10 cellular contexts compared by ENCODE assay signal in the genomic region with DNA sequence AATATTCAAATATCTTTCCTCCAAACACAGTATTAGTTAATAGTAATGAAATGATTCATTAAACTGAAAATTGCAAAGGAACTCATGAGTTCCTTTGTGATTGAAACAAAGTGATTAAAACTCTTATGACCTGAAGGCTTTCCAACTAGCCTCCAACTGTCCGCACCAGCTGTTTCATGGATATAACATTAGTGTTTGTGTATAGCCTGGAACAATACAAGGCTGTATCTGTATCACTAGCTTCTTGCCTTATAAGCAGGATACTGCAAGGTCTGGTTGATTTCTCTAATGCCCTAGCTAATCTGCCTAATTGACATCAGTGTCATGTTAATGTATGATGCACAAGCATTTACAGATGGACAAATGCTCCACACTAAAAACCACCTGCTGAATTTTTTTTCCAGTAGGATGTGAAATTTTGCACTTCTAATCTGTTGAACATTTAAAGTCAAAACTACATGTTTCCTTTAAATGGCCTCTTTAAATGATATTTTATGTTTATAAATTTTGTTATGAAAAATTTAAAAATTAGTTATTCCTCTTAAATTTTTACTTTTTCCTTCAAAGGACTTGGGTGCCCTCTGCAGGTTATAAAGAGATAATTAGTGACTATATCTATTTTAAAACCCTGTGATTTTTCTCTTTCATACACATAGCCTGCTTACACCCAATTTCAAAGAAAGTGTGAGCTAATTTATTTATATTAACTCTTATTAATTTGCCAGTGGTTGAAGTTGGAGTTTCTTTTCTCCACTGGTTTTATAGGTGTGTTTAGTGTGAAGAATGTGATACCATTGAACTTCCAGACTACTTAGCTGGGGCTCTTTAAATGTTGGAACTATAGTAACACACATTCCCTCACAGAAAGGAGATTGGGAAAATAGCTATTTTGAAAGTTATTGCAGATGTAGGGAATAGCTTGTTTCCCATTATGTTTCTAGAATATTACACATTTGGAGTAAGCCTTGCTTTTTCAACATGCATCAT. TPM values are rescaled to one million over a fixed set of nuclear protein-coding genes. Genes with fewer than 3 reads are reported as not detected.
A peak's percentile ranks its signal among the peaks of the same experiment; 100 is the strongest.
DNase-seq lines count a peak whose midpoint lies in the region; ATAC-seq and TF ChIP-seq lines count a peak whose summit lies in the region.
"Had no signal": no experiment of that assay in that cellular context is flagged by ENCODE, and none has a peak within 500 bp of the region (broad histone marks: within the 10 kb centered on the region; RNA-seq: fewer than 3 reads in every experiment).

No MANE protein-coding gene starts in this region.

- H3K36me3 ChIP-seq in KMS-11 (ENCODE audit: insufficient read depth) (no peaks in the 10 kb centered on the region), adipocyte (ENCODE audit: control insufficient read depth, insufficient read depth, low read length, severe bottlenecking) (peaks cover 13% of the 10 kb centered on the region), kidney epithelial cell (ENCODE audit: control insufficient read depth, insufficient read depth, low read length) (no peaks in the 10 kb centered on the region), uterus (no peaks in the 10 kb centered on the region), gastroesophageal sphincter (peaks cover 0 to 32% of the 10 kb centered on the region in 2 donors)

- DNase-seq in adipocyte (ENCODE audit: low read depth) (peak; percentile 68), kidney epithelial cell (ENCODE audit: low read depth) (no peak), uterus (no peak), GM20000 (ENCODE audit: low spot score) (no peak)
- DNase-seq: NCI-H2081; stimulated activated naive CD4-positive, alpha-beta T cell treated with Interleukin-2 at 50 U/mL for 16 hours had no signal

- no peak overlapping the region for H3K9ac ChIP-seq in KMS-11
- no peak overlapping the region for H3K9ac ChIP-seq in adipocyte (ENCODE audit: low read length)

- H3K4me2 ChIP-seq in KMS-11 = no peak overlapping the region

- H4K20me1 ChIP-seq in KMS-11 (ENCODE audit: insufficient read depth) = no peaks in the 10 kb centered on the region

- no peak for ATAC-seq in gastroesophageal sphincter
- no peak for ATAC-seq in HG02973 (IDR thresholded peaks at IDR 0.05; ENCODE audit: unreplicated experiment)

- TF ChIP-seq POLR2A in uterus (IDR thresholded peaks at IDR 0.05) = no peak
- TF ChIP-seq POLR2A in gastroesophageal sphincter (IDR thresholded peaks at IDR 0.05) = no peak

- no peak for TF ChIP-seq EP300 in gastroesophageal sphincter (IDR thresholded peaks at IDR 0.05)

- intact Hi-C loops in uterus (cut with DNase I; ENCODE audit: low total_unique reads) = no loop called here

- TF ChIP-seq CTCF in C4-2B (conservative IDR thresholded peaks at IDR 0.05) (peak; percentile 66), KMS-11 (conservative IDR thresholded peaks at IDR 0.05; ENCODE audit: low read depth, low read length) (peak; percentile 33; the same call in 1 of the 2 replicates), kidney epithelial cell (IDR thresholded peaks at IDR 0.05; ENCODE audit: insufficient read depth, low read length, poor library complexity, severe bottlenecking) (peak; percentile 28), uterus (IDR thresholded peaks at IDR 0.05) (no peak), gastroesophageal sphincter (IDR thresholded peaks at IDR 0.05) (peak in 1 of 4 experiments; percentile 28), GM20000 (IDR thresholded peaks at IDR 0.05; ENCODE audit: extremely low read depth, missing control alignments) (no peak)

- no peaks in the 10 kb centered on the region for H3K79me2 ChIP-seq in KMS-11 (ENCODE audit: insufficient read depth, low read depth)

- H3K4me1 ChIP-seq in KMS-11 (ENCODE audit: low read depth, poor library complexity, severe bottlenecking) (no peaks in the 10 kb centered on the region), adipocyte (ENCODE audit: control insufficient read depth, insufficient read depth, low read length) (peaks cover 2% of the 10 kb centered on the region), uterus (no peaks in the 10 kb centered on the region), gastroesophageal sphincter (no peaks in the 10 kb centered on the region)

- WGBS in gastroesophageal sphincter (ENCODE audit: low coverage in 1 of 2), 2 donors = 100% methylated on average over 1 of the region's 1 CpG

- H3K27me3 ChIP-seq in KMS-11 (ENCODE audit: insufficient read depth, low read depth) (no peaks in the 10 kb centered on the region), adipocyte (replicated peaks; ENCODE audit: control insufficient read depth, insufficient read depth, low read length) (no peaks in the 10 kb centered on the region), kidney epithelial cell (ENCODE audit: control insufficient read depth, insufficient read depth, low read length) (no peaks in the 10 kb centered on the region), uterus (no peaks in the 10 kb centered on the region), gastroesophageal sphincter (no peaks in the 10 kb centered on the region)

- H3K27ac ChIP-seq in C4-2B = no peak overlapping the region
- H3K27ac ChIP-seq in KMS-11 = no peak overlapping the region
- no peak overlapping the region for H3K27ac ChIP-seq in uterus
- H3K27ac ChIP-seq in gastroesophageal sphincter = no peak overlapping the region

- H3K4me3 ChIP-seq in KMS-11 (IDR thresholded peaks at IDR 0.05; ENCODE audit: insufficient read depth, low read depth, low read length) (no peak overlapping the region), adipocyte (ENCODE audit: low read length) (no peak overlapping the region), kidney epithelial cell (ENCODE audit: low read depth, low read length) (no peak overlapping the region), uterus (no peak overlapping the region), gastroesophageal sphincter (no peak overlapping the region)

- no peak overlapping the region for H2AFZ ChIP-seq in KMS-11 (ENCODE audit: low read depth)

- no peaks in the 10 kb centered on the region for H3K9me3 ChIP-seq in adipocyte (ENCODE audit: control insufficient read depth, low read length)
- H3K9me3 ChIP-seq in uterus = no peaks in the 10 kb centered on the region
- H3K9me3 ChIP-seq in gastroesophageal sphincter = no peaks in the 10 kb centered on the region

RNA-seq across cellular contexts. Expression of gene AP5M1, which starts 25.4 kb away (rescaled TPM):
- 22.6 and 29.4 TPM in 2 replicates for total RNA-seq in kidney epithelial cell
- 10 to 100 TPM; 16.7 to 42.4 (median 27.6) TPM for total RNA-seq in uterus
- 10 to 100 TPM; 23.2 to 37.8 (median 30.5) TPM for total RNA-seq in gastroesophageal sphincter

RNA-seq across cellular contexts. Expression of gene EXOC5, which starts 25.4 kb away (rescaled TPM):
- total RNA-seq in kidney epithelial cell = 52.2 and 60.8 TPM in 2 replicates
- 10 to 100 TPM; 25.3 to 96.0 (median 50.2) TPM for total RNA-seq in uterus
- total RNA-seq in gastroesophageal sphincter = 10 to 100 TPM; 54.9 to 81.6 (median 68.5) TPM

Comparison
In these comparisons a context has a peak if more than half of its experiments do, and no peak if none do; other contexts are left out.
1. CTCF ChIP-seq: peak in C4-2B (single experiment), KMS-11 (single experiment) and kidney epithelial cell (single experiment); none in uterus (0 of 4) and GM20000 (single experiment).